ENCODE assay signal across 13 cellular contexts in the genomic region with DNA sequence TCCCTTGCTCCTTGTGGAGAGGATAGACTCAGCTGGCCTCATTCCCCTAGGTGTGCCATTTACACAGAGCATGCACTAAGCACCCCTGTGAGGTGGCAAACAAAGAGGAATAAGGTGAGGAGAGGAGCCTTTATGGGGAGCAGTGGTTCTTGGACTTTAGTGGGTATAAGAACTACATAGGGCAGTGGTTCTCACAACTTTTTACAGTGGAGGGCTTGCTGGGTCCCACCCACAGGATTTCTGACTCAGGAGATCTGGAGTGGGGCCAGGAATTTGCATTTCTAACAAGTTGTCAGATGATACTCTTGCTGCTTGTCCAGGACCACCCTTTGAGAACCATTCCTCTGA. TPM values are rescaled to one million over a fixed set of nuclear protein-coding genes. Genes with fewer than 3 reads are reported as not detected.
DNase-seq lines count a peak whose midpoint lies in the region; ATAC-seq, FAIRE-seq and TF ChIP-seq lines count a peak whose summit lies in the region.
"Had no signal": no experiment of that assay in that cellular context is flagged by ENCODE, and none has a peak within 500 bp of the region (broad histone marks: within the 10 kb centered on the region; RNA-seq: fewer than 3 reads in every experiment).

No MANE protein-coding gene starts in this region.

- peak overlapping the region; percentile 69 for H3K27ac Mint-ChIP-seq in CD8-positive, alpha-beta T cell
- peak overlapping the region; percentile 3 to 77 for H3K27ac Mint-ChIP-seq in effector memory CD8-positive, alpha-beta T cell
- H3K27ac Mint-ChIP-seq: activated B cell treated with CpG ODN at 0.5 μM for 24 hours had no signal

- no peaks in the 10 kb centered on the region for H3F3A ChIP-seq in PC-3 (ENCODE audit: low read length, unreplicated experiment)

- FAIRE-seq in GM12891 (lab: Jason Lieb, UNC): no peak
- FAIRE-seq: GM12892 had no signal

- no peak for DNase-seq in CD8-positive, alpha-beta T cell
- DNase-seq in PC-3: peak; percentile 46
- DNase-seq in effector memory CD8-positive, alpha-beta T cell: no peak
- peak; percentile 58 for DNase-seq in myocyte (ENCODE audit: low read depth)
- DNase-seq in GM12891 (ENCODE audit: insufficient read length, low spot score): no peak
- DNase-seq in NOMO-1 (lab: John Stamatoyannopoulos, UW; ENCODE audit: unreplicated experiment in 2 of 2): no peak
- DNase-seq in NCI-H1436 (lab: John Stamatoyannopoulos, UW): no peak
- DNase-seq: activated B cell treated with CpG ODN at 0.5 μM for 24 hours; NCI-H2171; stimulated activated CD4-positive, alpha-beta T cell treated with anti-CD3 and anti-CD28 coated beads, Interleukin-15, amount 100 ng/mL, for 24 hours had no signal

- POLR2A ChIA-PET in CD8-positive, alpha-beta T cell (lab: Charles Lee): interaction anchor here (1.1 kb wide), 1 partner anchor 14 kb away, joined by 3 read pairs; no protein-coding TSS in a partner anchor
- POLR2A ChIA-PET in PC-3 (lab: Charles Lee; ENCODE audit: unreplicated experiment): no interaction called here

- no peak overlapping the region for H3K9ac ChIP-seq in PC-3 (ENCODE audit: low read length)

- TF ChIP-seq POLR2A in GM12891 (IDR thresholded peaks at IDR 0.05; ENCODE audit: low read depth, low read length): no peak

- H3K4me3 Mint-ChIP-seq in CD8-positive, alpha-beta T cell: no peak overlapping the region
- H3K4me3 Mint-ChIP-seq in effector memory CD8-positive, alpha-beta T cell: peak overlapping the region; percentile 47 to 51
- H3K4me3 Mint-ChIP-seq: activated B cell treated with CpG ODN at 0.5 μM for 24 hours had no signal

- ATAC-seq in CD8-positive, alpha-beta T cell: no peak
- ATAC-seq in PC-3 (peak; percentile 35), GM21723 (IDR thresholded peaks at IDR 0.05; ENCODE audit: unreplicated experiment) (no peak)
- no peak for ATAC-seq in effector memory CD8-positive, alpha-beta T cell (replicated peaks)

- no peaks in the 10 kb centered on the region for H3K79me2 ChIP-seq in PC-3 (ENCODE audit: low read length)

- H4K20me1 ChIP-seq in PC-3 (ENCODE audit: low read length): no peaks in the 10 kb centered on the region

- H3K4me1 Mint-ChIP-seq in CD8-positive, alpha-beta T cell (ENCODE audit: low read depth): peaks cover 34% of the 10 kb centered on the region
- peaks cover 34 to 40% of the 10 kb centered on the region in 2 donors for H3K4me1 Mint-ChIP-seq in effector memory CD8-positive, alpha-beta T cell (ENCODE audit: low read depth in 2 of 2)

- H3K27me3 ChIP-seq in CD8-positive, alpha-beta T cell (ENCODE audit: insufficient read depth, low read length): no peaks in the 10 kb centered on the region
- H3K27me3 ChIP-seq in PC-3 (ENCODE audit: low read length): no peaks in the 10 kb centered on the region

- CTCF ChIA-PET in CD8-positive, alpha-beta T cell (lab: Charles Lee): no interaction called here
- CTCF ChIA-PET in PC-3 (lab: Charles Lee): no interaction called here

- peaks cover 95% of the 10 kb centered on the region for H3K36me3 Mint-ChIP-seq in CD8-positive, alpha-beta T cell
- peaks cover 68% of the 10 kb centered on the region for H3K36me3 Mint-ChIP-seq in effector memory CD8-positive, alpha-beta T cell (ENCODE audit: insufficient read depth)

- H3K4me1 ChIP-seq in CD8-positive, alpha-beta T cell (ENCODE audit: insufficient read depth, low read length): peaks cover 12% of the 10 kb centered on the region
- peaks cover 30% of the 10 kb centered on the region for H3K4me1 ChIP-seq in PC-3 (ENCODE audit: insufficient read depth, low read length)

- H3K9me3 ChIP-seq in CD8-positive, alpha-beta T cell (ENCODE audit: low read length): no peaks in the 10 kb centered on the region
- no peaks in the 10 kb centered on the region for H3K9me3 ChIP-seq in PC-3 (ENCODE audit: low read length)

- no peak overlapping the region for H2AFZ ChIP-seq in PC-3 (ENCODE audit: low read length)

- no peak overlapping the region for H3K4me2 ChIP-seq in PC-3 (ENCODE audit: low read length)

- peaks cover 72% of the 10 kb centered on the region for H3K36me3 ChIP-seq in CD8-positive, alpha-beta T cell (ENCODE audit: insufficient read depth, low read length)
- H3K36me3 ChIP-seq in PC-3 (ENCODE audit: low read depth, low read length): peaks cover 89% of the 10 kb centered on the region

- H3K4me3 ChIP-seq in CD8-positive, alpha-beta T cell (ENCODE audit: low read depth, low read length): no peak overlapping the region
- no peak overlapping the region for H3K4me3 ChIP-seq in PC-3 (ENCODE audit: low read length)

- no peaks in the 10 kb centered on the region for H3K27me3 Mint-ChIP-seq in CD8-positive, alpha-beta T cell (ENCODE audit: low read depth)
- no peaks in the 10 kb centered on the region for H3K27me3 Mint-ChIP-seq in effector memory CD8-positive, alpha-beta T cell
- H3K27me3 Mint-ChIP-seq: activated B cell treated with CpG ODN at 0.5 μM for 24 hours had no signal

- no peaks in the 10 kb centered on the region for H3K9me3 Mint-ChIP-seq in CD8-positive, alpha-beta T cell
- no peaks in the 10 kb centered on the region for H3K9me3 Mint-ChIP-seq in effector memory CD8-positive, alpha-beta T cell
- H3K9me3 Mint-ChIP-seq: activated B cell treated with CpG ODN at 0.5 μM for 24 hours had no signal

- BruUV-seq in PC-3 (replicated peaks; lab: Mats Ljungman, UMichigan): no TSS peak

- H3K27ac ChIP-seq in CD8-positive, alpha-beta T cell (ENCODE audit: low read depth, low read length): no peak overlapping the region
- peak overlapping the region; percentile 19; the same call in 1 of the 2 replicates for H3K27ac ChIP-seq in PC-3 (ENCODE audit: low read length)

- no peaks in the 10 kb centered on the region for H3K9me2 ChIP-seq in PC-3 (replicated peaks; ENCODE audit: low read length)

- intact Hi-C loops in CD8-positive, alpha-beta T cell (cut with DNase I, micrococcal nuclease): no loop called here
- intact Hi-C loops in PC-3 (cut with micrococcal nuclease): no loop called here

- TF ChIP-seq CTCF in CD8-positive, alpha-beta T cell (IDR thresholded peaks at IDR 0.05): no peak
- no peak for TF ChIP-seq CTCF in PC-3 (conservative IDR thresholded peaks at IDR 0.05; ENCODE audit: low read depth, low read length)

TF ChIP-seq in GM12891, 5 proteins besides CTCF, POLR2A, EP300 and RAD21:
- no peak for TF ChIP-seq TAF1 (IDR thresholded peaks at IDR 0.05; ENCODE audit: low read depth, low read length)
- TF ChIP-seq SPI1 (IDR thresholded peaks at IDR 0.05; ENCODE audit: low read depth, low read length): no peak
- TF ChIP-seq PAX5 (IDR thresholded peaks at IDR 0.05; ENCODE audit: insufficient read depth, low read length, severe bottlenecking): no peak
- TF ChIP-seq POU2F2 (IDR thresholded peaks at IDR 0.05; ENCODE audit: low read depth, low read length): no peak
- TF ChIP-seq POLR2AphosphoS5 (IDR thresholded peaks at IDR 0.05; ENCODE audit: low read depth, low read length): no peak

RNA-seq across cellular contexts. Expression of a gene that starts 42.0 kb away (rescaled TPM):
- total RNA-seq in CD8-positive, alpha-beta T cell: under 1 TPM in 1 of 2 experiments, not detected in 1; 0.31 TPM
- not detected in 2 replicates for total RNA-seq in PC-3 (2014; rRNA removed)
- not detected in 2 replicates for total RNA-seq in myocyte
- 0.78 TPM for polyA plus RNA-seq in myocyte (2012)
- 0.63 TPM for polyA plus RNA-seq in GM12891 (2012; ENCODE audit: low read depth, missing spikeins)
- total RNA-seq: glomerular endothelial cell had no signal

RNA-seq across cellular contexts. Expression of a gene that starts 43.8 kb away (rescaled TPM):
- total RNA-seq in CD8-positive, alpha-beta T cell: 10 to 100 TPM; 27.4 to 29.7 TPM
- total RNA-seq in PC-3 (2014; rRNA removed) (56.6 and 84.7 TPM in 2 replicates), myocyte (43.3 and 48.1 TPM in 2 replicates)
- polyA plus RNA-seq in myocyte (2012): 41.9 TPM
- polyA plus RNA-seq in GM12891 (2012; ENCODE audit: low read depth, missing spikeins): 19.3 TPM

RNA-seq across cellular contexts. Expression of a gene that starts 43.9 kb away (rescaled TPM):
- 1 to 10 TPM in 1 of 2 experiments, under 1 TPM in 1; 0.97 to 1.5 TPM for total RNA-seq in CD8-positive, alpha-beta T cell
- total RNA-seq in PC-3 (2014; rRNA removed) (3.8 and 5.7 TPM in 2 replicates), myocyte (5.0 and 6.7 TPM in 2 replicates)
- polyA plus RNA-seq in myocyte (2012): 8.5 TPM
- 2.4 TPM for polyA plus RNA-seq in GM12891 (2012; ENCODE audit: low read depth, missing spikeins)

Comparison
In these comparisons a context has a peak if more than half of its experiments do, and no peak if none do; other contexts are left out.
1. DNase-seq: peak in PC-3 (single experiment) and myocyte (single experiment); none in CD8-positive, alpha-beta T cell (0 of 7), effector memory CD8-positive, alpha-beta T cell (0 of 3), GM12891 (single experiment), NOMO-1 (0 of 2) and NCI-H1436 (single experiment).